Comparison of ENCODE assay signal across 12 cellular contexts in genomic region chr11:118153516-118153915, GRCh38. TPM values are rescaled to one million over a fixed set of nuclear protein-coding genes. Genes with fewer than 3 reads are reported as not detected.
A peak's percentile ranks its signal among the peaks of the same experiment; 100 is the strongest.
DNase-seq lines count a peak whose midpoint lies in the region; ATAC-seq and TF ChIP-seq lines count a peak whose summit lies in the region.
"Had no signal": no experiment of that assay in that cellular context is flagged by ENCODE, and none has a peak within 500 bp of the region (broad histone marks: within the 10 kb centered on the region; RNA-seq: fewer than 3 reads in every experiment).

No MANE protein-coding gene starts in this region.

- ATAC-seq in heart right ventricle (no peak), upper lobe of right lung (no peak), HG03095 (IDR thresholded peaks at IDR 0.05; ENCODE audit: unreplicated experiment) (no peak)

- no peak overlapping the region for H3K9ac ChIP-seq in mammary epithelial cell (ENCODE audit: insufficient read depth, low read length)

- peak overlapping the region; percentile 66 for H3K4me3 Mint-ChIP-seq in mesothelial cell of epicardium

- BruUV-seq in mammary epithelial cell (replicated peaks; lab: Mats Ljungman, UMichigan), result no TSS peak

- H3K9me3 Mint-ChIP-seq in mesothelial cell of epicardium, result no peaks in the 10 kb centered on the region
- H3K9me3 Mint-ChIP-seq: CD4-positive, CD25-positive, alpha-beta regulatory T cell had no signal

- no peaks in the 10 kb centered on the region for H3K36me3 Mint-ChIP-seq in mesothelial cell of epicardium
- H3K36me3 Mint-ChIP-seq: CD4-positive, CD25-positive, alpha-beta regulatory T cell had no signal

- H3K9me3 ChIP-seq in heart right ventricle (no peaks in the 10 kb centered on the region), mammary epithelial cell (replicated peaks; ENCODE audit: insufficient read depth, low read length) (no peaks in the 10 kb centered on the region), upper lobe of right lung (no peaks in the 10 kb centered on the region)

- 42 to 50% methylated on average over 16 of the region's 16 CpGs for WGBS in heart right ventricle, 2 donors
- 78% methylated on average over 13 of the region's 16 CpGs for WGBS in mammary epithelial cell (ENCODE audit: low coverage, missing lambda C conversion rate)

- H3K27ac ChIP-seq in heart right ventricle, result no peak overlapping the region
- H3K27ac ChIP-seq in mammary epithelial cell (ENCODE audit: insufficient read depth, low read depth, low read length), result no peak overlapping the region
- H3K27ac ChIP-seq in upper lobe of right lung, result no peak overlapping the region
- no peak overlapping the region for H3K27ac ChIP-seq in brain microvascular endothelial cell
- H3K27ac ChIP-seq: epithelial cell of prostate had no signal

- H3K27ac Mint-ChIP-seq in mesothelial cell of epicardium, result no peak overlapping the region
- H3K27ac Mint-ChIP-seq: CD4-positive, CD25-positive, alpha-beta regulatory T cell had no signal

- dilution Hi-C loops in mammary epithelial cell (cut with HindIII; ENCODE audit: low sequenced_read_pairs), result no loop called here

- in situ Hi-C loops in mammary epithelial cell (cut with MboI; ENCODE audit: low sequenced_read_pairs in 2 of 2), result no loop called here
- in situ Hi-C loops in brain microvascular endothelial cell (cut with HindIII; ENCODE audit: low pct_ligation_motif_present, low sequenced_read_pairs), result no loop called here

- intact Hi-C loops in heart right ventricle (cut with DNase I), result no loop called here
- intact Hi-C loops in cardiac septum (cut with DNase I), result no loop called here
- intact Hi-C loops in mammary epithelial cell (cut with micrococcal nuclease), result no loop called here
- intact Hi-C loops in upper lobe of right lung (cut with DNase I), result no loop called here

- CTCF ChIA-PET in mammary epithelial cell (lab: Charles Lee; ENCODE audit: low non-redundant PET), result no interaction called here

- DNase-seq in heart right ventricle (no peak), cardiac septum (ENCODE audit: low spot score) (no peak), mammary epithelial cell (no peak), mesothelial cell of epicardium (ENCODE audit: low spot score in 2 of 2, unreplicated experiment in 2 of 2) (no peak), upper lobe of right lung (no peak), brain microvascular endothelial cell (no peak)
- no peak for DNase-seq in activated CD4-positive, CD25-positive, alpha-beta regulatory T cell (lab: John Stamatoyannopoulos, UW)
- DNase-seq: CD4-positive, CD25-positive, alpha-beta regulatory T cell; NCI-H1694 had no signal

- H3K4me1 ChIP-seq in heart right ventricle, result peaks cover 0 to 45% (median 17%) of the 10 kb centered on the region in 9 donors
- H3K4me1 ChIP-seq in mammary epithelial cell (ENCODE audit: insufficient read depth, low read length), result peaks cover 23% of the 10 kb centered on the region
- H3K4me1 ChIP-seq in upper lobe of right lung, result no peaks in the 10 kb centered on the region

- H3K27me3 Mint-ChIP-seq in mesothelial cell of epicardium (ENCODE audit: low read depth), result peaks cover 98% of the 10 kb centered on the region

- H3K4me2 ChIP-seq in mammary epithelial cell (ENCODE audit: insufficient read depth, low read depth, low read length), result peak overlapping the region; percentile 97

- H3K4me1 Mint-ChIP-seq in mesothelial cell of epicardium, result peaks cover 19% of the 10 kb centered on the region

- H3K4me3 ChIP-seq in heart right ventricle (peak overlapping the region; percentile 37 to 76 (median 62)), mammary epithelial cell (replicated peaks in 1 of 3; ENCODE audit: insufficient read depth in 1 of 3, low read depth in 2 of 3, low read length in 3 of 3) (peak overlapping the region in 2 of 3 experiments; percentile 55 to 69), upper lobe of right lung (peak overlapping the region; percentile 53), brain microvascular endothelial cell (ENCODE audit: low read depth, low read length) (no peak overlapping the region)

- no peak for TF ChIP-seq CTCF in heart right ventricle (IDR thresholded peaks at IDR 0.05)
- no peak for TF ChIP-seq CTCF in mammary epithelial cell (conservative IDR thresholded peaks at IDR 0.05 in 1 of 2, IDR thresholded peaks at IDR 0.05 in 1 of 2; ENCODE audit: extremely low read depth in 1 of 2, insufficient read depth in 1 of 2, low read depth in 1 of 2, low read length in 2 of 2)
- TF ChIP-seq CTCF in mesothelial cell of epicardium (IDR thresholded peaks at IDR 0.05; ENCODE audit: unreplicated experiment), result no peak
- no peak for TF ChIP-seq CTCF in upper lobe of right lung (IDR thresholded peaks at IDR 0.05)
- TF ChIP-seq CTCF in brain microvascular endothelial cell (IDR thresholded peaks at IDR 0.05; ENCODE audit: low read depth, low read length, missing control alignments), result no peak

- no peaks in the 10 kb centered on the region for H4K20me1 ChIP-seq in mammary epithelial cell (ENCODE audit: insufficient read depth, low read length)

- H3K36me3 ChIP-seq in heart right ventricle, result no peaks in the 10 kb centered on the region
- no peaks in the 10 kb centered on the region for H3K36me3 ChIP-seq in mammary epithelial cell (ENCODE audit: insufficient read depth, low read length)
- H3K36me3 ChIP-seq in upper lobe of right lung, result no peaks in the 10 kb centered on the region
- H3K36me3 ChIP-seq in brain microvascular endothelial cell (replicated peaks), result no peaks in the 10 kb centered on the region

- H3K27me3 ChIP-seq in heart right ventricle (peaks cover 0 to 75% (median 38%) of the 10 kb centered on the region in 7 donors), mammary epithelial cell (ENCODE audit: insufficient read depth, low read length) (no peaks in the 10 kb centered on the region), upper lobe of right lung (peaks cover 52% of the 10 kb centered on the region), brain microvascular endothelial cell (replicated peaks) (peaks cover 74% of the 10 kb centered on the region)

- no peaks in the 10 kb centered on the region for H3K79me2 ChIP-seq in mammary epithelial cell (ENCODE audit: insufficient read depth, low read length)

- no peak overlapping the region for H2AFZ ChIP-seq in mammary epithelial cell (ENCODE audit: low read depth, low read length)

RNA-seq across cellular contexts. Expression of gene SCN4B, which starts 0.9 kb away (rescaled TPM):
- total RNA-seq in heart right ventricle, result 10 to 100 TPM in 5 of 10 donors, 1 to 10 TPM in 5; 5.7 to 17.5 (median 10.3) TPM
- 1 to 10 TPM; 5.4 to 8.8 TPM for polyA plus RNA-seq in heart right ventricle
- 17.0 TPM for total RNA-seq in cardiac septum
- total RNA-seq in mammary epithelial cell, result 10 to 100 TPM in 1 of 2 donors, 1 to 10 TPM in 1; 6.5 to 11.5 TPM
- polyA plus RNA-seq in mammary epithelial cell, result 4.5 TPM
- 12.9 TPM for polyA minus RNA-seq in mammary epithelial cell
- total RNA-seq in mesothelial cell of epicardium, result 1.2 to 1.9 TPM (median 1.5 TPM) in 3 replicates
- total RNA-seq in upper lobe of right lung, result 7.2 TPM
- total RNA-seq: CD4-positive, CD25-positive, alpha-beta regulatory T cell; HT1080 had no signal
- polyA plus RNA-seq: CD4-positive, CD25-positive, alpha-beta regulatory T cell had no signal

RNA-seq across cellular contexts. Expression of gene SCN2B, which starts 22.9 kb away (rescaled TPM):
- 10 to 100 TPM in 8 of 10 donors, 1 to 10 TPM in 2; 5.3 to 26.7 (median 20.9) TPM for total RNA-seq in heart right ventricle
- polyA plus RNA-seq in heart right ventricle, result 1 to 10 TPM; 2.9 to 6.6 TPM
- total RNA-seq in cardiac septum, result 20.0 TPM
- total RNA-seq in mammary epithelial cell, result 1 to 10 TPM in 1 of 2 donors, under 1 TPM in 1; 0.99 to 1.8 TPM
- polyA plus RNA-seq in mammary epithelial cell, result 0.43 TPM
- polyA minus RNA-seq in mammary epithelial cell, result not detected
- 2.3 to 2.5 TPM (median 2.4 TPM) in 3 replicates for total RNA-seq in mesothelial cell of epicardium
- total RNA-seq in upper lobe of right lung, result 2.5 TPM
- total RNA-seq: CD4-positive, CD25-positive, alpha-beta regulatory T cell; HT1080 had no signal
- polyA plus RNA-seq: CD4-positive, CD25-positive, alpha-beta regulatory T cell had no signal
